ENCODE assay signal across 1 cellular context in genomic region chr1:76867342-76868130, GRCh38.
TF ChIP-seq lines count a peak whose summit lies in the region.

Gene ST6GALNAC5, plus strand, starts transcription at chr1:76867480.

TF ChIP-seq in GM12878, 131 proteins besides CTCF, POLR2A, EP300 and RAD21 (continued from another document):
- no peak for TF ChIP-seq ZNF687 (IDR thresholded peaks at IDR 0.05)
